Comparison of ENCODE assay signal across 14 cellular contexts in genomic region chr11:121661796-121662508, GRCh38.
DNase-seq lines count a peak whose midpoint lies in the region; ATAC-seq, FAIRE-seq and TF ChIP-seq lines count a peak whose summit lies in the region.
"Had no signal": no experiment of that assay in that cellular context is flagged by ENCODE, and none has a peak within 500 bp of the region (broad histone marks: within the 10 kb centered on the region; RNA-seq: fewer than 3 reads in every experiment).

No MANE protein-coding gene starts in this region.

- ATAC-seq in sciatic nerve, result peak; percentile 83
- ATAC-seq: esophagus mucosa had no signal

- no peak overlapping the region for H3K23ac ChIP-seq in neuronal stem cell (ENCODE audit: low read depth, low read length, poor library complexity)

- no peak overlapping the region for H3K27ac ChIP-seq in neuronal stem cell (replicated peaks; ENCODE audit: low read length)
- H3K27ac ChIP-seq: prostate gland, upper lobe of left lung had no signal

- intact Hi-C loops in sciatic nerve (cut with DNase I), result no loop called here

- no peaks in the 10 kb centered on the region for H3K79me1 ChIP-seq in neuronal stem cell (ENCODE audit: low read depth, low read length)

- H3K27me3 ChIP-seq in neuronal stem cell (ENCODE audit: control insufficient read depth in 3 of 3, insufficient read depth in 3 of 3, low read depth in 1 of 3, low read length in 3 of 3), result peaks cover 0 to 5% (median 0%) of the 10 kb centered on the region in 3 experiments
- H3K27me3 ChIP-seq: upper lobe of left lung had no signal

- no peak overlapping the region for H2AFZ ChIP-seq in neuronal stem cell (ENCODE audit: low read length)

- no peak overlapping the region for H2BK15ac ChIP-seq in neuronal stem cell (ENCODE audit: low read length)

- no peaks in the 10 kb centered on the region for H3K4me1 ChIP-seq in neuronal stem cell (ENCODE audit: control insufficient read depth in 2 of 2, insufficient read depth in 1 of 2, low read depth in 1 of 2, low read length in 2 of 2)
- H3K4me1 ChIP-seq: prostate gland, upper lobe of left lung had no signal

- no peak overlapping the region for H2BK5ac ChIP-seq in neuronal stem cell (ENCODE audit: low read length)

- peak; percentile 46 for TF ChIP-seq CTCF in fibroblast of mammary gland (conservative IDR thresholded peaks at IDR 0.05; ENCODE audit: control insufficient read depth, insufficient read depth, low read depth, low read length)

- no peak overlapping the region for H3K14ac ChIP-seq in neuronal stem cell (ENCODE audit: low read length)

- WGBS in neuronal stem cell (ENCODE audit: extremely low coverage in 2 of 2, insufficient read length in 2 of 2, insufficient replicate concordance in 1 of 2), 2 donors, result no CpG with 5 or more reads among the region's 6 CpGs

- no peak overlapping the region for H2BK120ac ChIP-seq in neuronal stem cell (ENCODE audit: low read depth, low read length)

- H3K4me3 ChIP-seq in fibroblast of mammary gland (ENCODE audit: control insufficient read depth, low read depth, low read length), result no peak overlapping the region
- no peak overlapping the region for H3K4me3 ChIP-seq in neuronal stem cell (ENCODE audit: low read length in 2 of 2)
- H3K4me3 ChIP-seq: lung, prostate gland, upper lobe of left lung had no signal

- H3K18ac ChIP-seq in neuronal stem cell (ENCODE audit: low read length), result no peak overlapping the region

- CTCF ChIA-PET in HEK293T (lab: Yijun Ruan, JAX), result no interaction called here

- POLR2A ChIA-PET in HEK293T (lab: Yijun Ruan, JAX), result no interaction called here

- H2AK5ac ChIP-seq in neuronal stem cell (ENCODE audit: low read depth, low read length), result no peak overlapping the region

- no peak overlapping the region for H3K4me2 ChIP-seq in neuronal stem cell (ENCODE audit: insufficient read depth, low read length, poor library complexity, severe bottlenecking)

- H3K9ac ChIP-seq in neuronal stem cell (ENCODE audit: low read depth, low read length, poor library complexity), result no peak overlapping the region

- DNase-seq in GM04503 (ENCODE audit: low read depth) (peak; percentile 72), RPMI7951 (ENCODE audit: low read depth) (peak; percentile 53), fibroblast of mammary gland (ENCODE audit: low read depth) (peak; percentile 94), sciatic nerve (ENCODE audit: low spot score) (no peak), GM12891 (ENCODE audit: insufficient read length, low spot score) (no peak), HEK293T (ENCODE audit: extremely low spot score) (no peak), neuronal stem cell (ENCODE audit: low spot score) (no peak)
- DNase-seq in effector CD8-positive, alpha-beta T cell (lab: John Stamatoyannopoulos, UW), result no peak
- DNase-seq: NCI-H1105 treated with DMSO at 0.1 percent for 48 hours, T-helper 2 cell, upper lobe of left lung had no signal

- H4K91ac ChIP-seq in neuronal stem cell (ENCODE audit: low read depth, low read length, poor library complexity), result no peak overlapping the region

- TF ChIP-seq POLR2A in GM12891 (IDR thresholded peaks at IDR 0.05; ENCODE audit: low read depth, low read length), result no peak

- H2BK12ac ChIP-seq in neuronal stem cell (ENCODE audit: low read length), result no peak overlapping the region

- no peak for FAIRE-seq in GM12891 (lab: Jason Lieb, UNC)

- H3K36me3 ChIP-seq in neuronal stem cell (replicated peaks in 1 of 2; ENCODE audit: control insufficient read depth in 2 of 2, insufficient read depth in 2 of 2, low read length in 2 of 2), result no peaks in the 10 kb centered on the region
- H3K36me3 ChIP-seq: prostate gland, upper lobe of left lung had no signal

- no peak overlapping the region for H4K8ac ChIP-seq in neuronal stem cell (ENCODE audit: low read depth, low read length)

- no peak overlapping the region for H3K4ac ChIP-seq in neuronal stem cell (ENCODE audit: low read length)

- H3K9me3 ChIP-seq in neuronal stem cell (replicated peaks in 1 of 2; ENCODE audit: control insufficient read depth in 2 of 2, insufficient read depth in 1 of 2, low read depth in 1 of 2, low read length in 2 of 2), result peaks cover 0 to 8% of the 10 kb centered on the region in 2 donors
- H3K9me3 ChIP-seq: prostate gland, upper lobe of left lung had no signal

TF ChIP-seq in GM12891, 5 proteins besides CTCF, POLR2A, EP300 and RAD21:
- TF ChIP-seq PAX5 (IDR thresholded peaks at IDR 0.05; ENCODE audit: insufficient read depth, low read length, severe bottlenecking), result no peak
- TF ChIP-seq POU2F2 (IDR thresholded peaks at IDR 0.05; ENCODE audit: low read depth, low read length), result no peak
- no peak for TF ChIP-seq TAF1 (IDR thresholded peaks at IDR 0.05; ENCODE audit: low read depth, low read length)
- TF ChIP-seq POLR2AphosphoS5 (IDR thresholded peaks at IDR 0.05; ENCODE audit: low read depth, low read length), result no peak
- TF ChIP-seq SPI1 (IDR thresholded peaks at IDR 0.05; ENCODE audit: low read depth, low read length), result no peak

TF ChIP-seq in HEK293T, 16 proteins besides CTCF, POLR2A, EP300 and RAD21:
- no peak for TF ChIP-seq ARNT (IDR thresholded peaks at IDR 0.05)
- no peak for TF ChIP-seq CTBP1 (IDR thresholded peaks at IDR 0.05; ENCODE audit: borderline replicate concordance)
- no peak for TF ChIP-seq ELF4 (IDR thresholded peaks at IDR 0.05)
- TF ChIP-seq FOXK2 (IDR thresholded peaks at IDR 0.05), result no peak

Comparison
In these comparisons a context has a peak if more than half of its experiments do, and no peak if none do; other contexts are left out.
1. DNase-seq: peak in GM04503 (single experiment), RPMI7951 (single experiment) and fibroblast of mammary gland (single experiment); none in sciatic nerve (single experiment), GM12891 (single experiment), effector CD8-positive, alpha-beta T cell (single experiment), HEK293T (single experiment) and neuronal stem cell (single experiment).